ENCODE assay signal across 1 cellular context in the genomic region with DNA sequence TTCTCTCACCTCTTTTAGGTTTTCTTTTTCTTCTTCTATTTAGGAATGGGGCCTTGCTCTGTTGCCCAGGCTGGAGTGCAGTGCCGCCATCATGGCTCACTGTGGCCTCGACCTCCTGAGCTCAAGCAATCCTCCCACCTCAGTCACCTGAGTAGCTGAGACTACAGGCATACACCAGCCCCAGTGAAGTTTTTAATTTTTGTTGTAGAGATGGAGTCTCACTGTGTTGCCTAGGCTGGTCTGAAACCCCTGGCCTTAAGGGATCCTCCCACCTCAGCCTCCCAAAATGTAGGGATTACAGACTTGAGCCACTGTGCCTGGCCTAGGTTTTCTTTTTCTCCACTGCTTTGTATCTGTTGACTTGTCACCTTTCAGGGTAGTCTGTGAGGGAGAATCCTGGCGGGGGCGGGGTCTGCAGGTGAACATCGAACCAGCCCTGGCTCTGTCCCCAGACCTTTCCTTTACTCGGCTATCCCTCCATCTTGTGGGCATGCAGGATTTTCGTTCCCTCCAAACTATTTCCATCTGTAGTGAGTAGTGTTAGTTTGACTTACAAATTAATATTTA.
TF ChIP-seq lines count a peak whose summit lies in the region.

No MANE protein-coding gene starts in this region.

TF ChIP-seq in GM23338, 12 proteins besides CTCF, POLR2A, EP300 and RAD21:
- no peak for TF ChIP-seq NANOG (IDR thresholded peaks at IDR 0.05; ENCODE audit: borderline replicate concordance)
- TF ChIP-seq ETS1 (IDR thresholded peaks at IDR 0.05), result no peak
- TF ChIP-seq ZNF462 (CRISPR knock-in tag; IDR thresholded peaks at IDR 0.05), result no peak
- no peak for TF ChIP-seq POLR2AphosphoS5 (IDR thresholded peaks at IDR 0.05; ENCODE audit: low read depth)
- TF ChIP-seq, protein P1, sequence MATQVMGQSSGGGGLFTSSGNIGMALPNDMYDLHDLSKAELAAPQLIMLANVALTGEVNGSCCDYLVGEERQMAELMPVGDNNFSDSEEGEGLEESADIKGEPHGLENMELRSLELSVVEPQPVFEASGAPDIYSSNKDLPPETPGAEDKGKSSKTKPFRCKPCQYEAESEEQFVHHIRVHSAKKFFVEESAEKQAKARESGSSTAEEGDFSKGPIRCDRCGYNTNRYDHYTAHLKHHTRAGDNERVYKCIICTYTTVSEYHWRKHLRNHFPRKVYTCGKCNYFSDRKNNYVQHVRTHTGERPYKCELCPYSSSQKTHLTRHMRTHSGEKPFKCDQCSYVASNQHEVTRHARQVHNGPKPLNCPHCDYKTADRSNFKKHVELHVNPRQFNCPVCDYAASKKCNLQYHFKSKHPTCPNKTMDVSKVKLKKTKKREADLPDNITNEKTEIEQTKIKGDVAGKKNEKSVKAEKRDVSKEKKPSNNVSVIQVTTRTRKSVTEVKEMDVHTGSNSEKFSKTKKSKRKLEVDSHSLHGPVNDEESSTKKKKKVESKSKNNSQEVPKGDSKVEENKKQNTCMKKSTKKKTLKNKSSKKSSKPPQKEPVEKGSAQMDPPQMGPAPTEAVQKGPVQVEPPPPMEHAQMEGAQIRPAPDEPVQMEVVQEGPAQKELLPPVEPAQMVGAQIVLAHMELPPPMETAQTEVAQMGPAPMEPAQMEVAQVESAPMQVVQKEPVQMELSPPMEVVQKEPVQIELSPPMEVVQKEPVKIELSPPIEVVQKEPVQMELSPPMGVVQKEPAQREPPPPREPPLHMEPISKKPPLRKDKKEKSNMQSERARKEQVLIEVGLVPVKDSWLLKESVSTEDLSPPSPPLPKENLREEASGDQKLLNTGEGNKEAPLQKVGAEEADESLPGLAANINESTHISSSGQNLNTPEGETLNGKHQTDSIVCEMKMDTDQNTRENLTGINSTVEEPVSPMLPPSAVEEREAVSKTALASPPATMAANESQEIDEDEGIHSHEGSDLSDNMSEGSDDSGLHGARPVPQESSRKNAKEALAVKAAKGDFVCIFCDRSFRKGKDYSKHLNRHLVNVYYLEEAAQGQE (IDR thresholded peaks at IDR 0.05; ENCODE audit: unreplicated experiment), result no peak
- no peak for TF ChIP-seq ZNF114 (CRISPR knock-in tag; IDR thresholded peaks at IDR 0.05)
- no peak for TF ChIP-seq JUNB (IDR thresholded peaks at IDR 0.05; ENCODE audit: unreplicated experiment)
- no peak for TF ChIP-seq ZNF331 (CRISPR knock-in tag; IDR thresholded peaks at IDR 0.05; ENCODE audit: low read depth)
- no peak for TF ChIP-seq EZH2phosphoT487 (IDR thresholded peaks at IDR 0.05; ENCODE audit: unreplicated experiment)
- TF ChIP-seq EZH2 (IDR thresholded peaks at IDR 0.05; ENCODE audit: low read depth, unreplicated experiment), result no peak
- TF ChIP-seq CREB1 (CRISPR knock-in tag; IDR thresholded peaks at IDR 0.05; ENCODE audit: low read depth), result no peak
